ENCODE assay signal across 17 cellular contexts in genomic region chr3:155391104-155391503, GRCh38.
DNase-seq lines count a peak whose midpoint lies in the region; ATAC-seq and TF ChIP-seq lines count a peak whose summit lies in the region.
"Had no signal": no experiment of that assay in that cellular context is flagged by ENCODE, and none has a peak within 500 bp of the region (broad histone marks: within the 10 kb centered on the region; RNA-seq: fewer than 3 reads in every experiment).

No MANE protein-coding gene starts in this region.

- peaks cover 15% of the 10 kb centered on the region for H3K4me1 Mint-ChIP-seq in Calu3 (ENCODE audit: low read depth, unreplicated experiment)

- 0 to 1% methylated on average over 2 of the region's 2 CpGs for WGBS in GM23248 (ENCODE audit: low coverage in 1 of 2, low lambda C conversion rate in 2 of 2, missing lambda C conversion rate in 2 of 2), 2 experiments
- WGBS in right cardiac atrium, result 65% methylated on average over 2 of the region's 2 CpGs

- in situ Hi-C loops in GM23248 (cut with MboI) (no loop called here), astrocyte of the spinal cord (cut with HindIII; ENCODE audit: low sequenced_read_pairs) (no loop called here)

- no peaks in the 10 kb centered on the region for H3K9me2 ChIP-seq in GM23248 (ENCODE audit: insufficient read depth)

- BruUV-seq in Calu3 (replicated peaks; lab: Mats Ljungman, UMichigan), result no TSS peak

- peak overlapping the region; percentile 75 for H3K9ac ChIP-seq in GM23248

- H3K27ac ChIP-seq in GM23248, result peak overlapping the region; percentile 96
- no peak overlapping the region for H3K27ac ChIP-seq in right cardiac atrium (ENCODE audit: low read length)
- H3K27ac ChIP-seq in ascending aorta, result no peak overlapping the region

- peaks cover 2% of the 10 kb centered on the region for H3K9me3 Mint-ChIP-seq in Calu3 (ENCODE audit: low read depth, unreplicated experiment)

- TF ChIP-seq CTCF in astrocyte of the spinal cord (IDR thresholded peaks at IDR 0.05; ENCODE audit: low read depth, low read length), result no peak
- no peak for TF ChIP-seq CTCF in Calu3 (IDR thresholded peaks at IDR 0.05; ENCODE audit: unreplicated experiment)
- TF ChIP-seq CTCF in ascending aorta (IDR thresholded peaks at IDR 0.05), result no peak

- H3F3A ChIP-seq in GM23248 (ENCODE audit: insufficient read depth), result peaks cover 26% of the 10 kb centered on the region; the same call in 1 of the 2 replicates

- no peaks in the 10 kb centered on the region for H4K20me1 ChIP-seq in GM23248 (ENCODE audit: insufficient read depth)

- H3K4me3 ChIP-seq in GM23248 (peak overlapping the region; percentile 47), astrocyte of the spinal cord (ENCODE audit: low read depth, low read length) (no peak overlapping the region), right cardiac atrium (ENCODE audit: low read length) (no peak overlapping the region), ascending aorta (no peak overlapping the region)
- H3K4me3 ChIP-seq: upper lobe of left lung had no signal

- intact Hi-C loops in right cardiac atrium (cut with DNase I), result no loop called here
- intact Hi-C loops in Calu3 (cut with micrococcal nuclease; ENCODE audit: unreplicated experiment), result no loop called here
- intact Hi-C loops in ascending aorta (cut with DNase I), result no loop called here

- CTCF ChIA-PET in Calu3 (lab: Charles Lee), result interaction anchor here (0.8 kb wide), 1 partner anchor 271 kb away, joined by 9 read pairs; no protein-coding TSS in a partner anchor

- no peaks in the 10 kb centered on the region for H3K9me3 ChIP-seq in GM23248 (ENCODE audit: low read depth)
- no peaks in the 10 kb centered on the region for H3K9me3 ChIP-seq in right cardiac atrium (ENCODE audit: control insufficient read depth, low read length)
- no peaks in the 10 kb centered on the region for H3K9me3 ChIP-seq in ascending aorta
- H3K9me3 ChIP-seq: upper lobe of left lung had no signal

- no peaks in the 10 kb centered on the region for H3K79me2 ChIP-seq in GM23248 (ENCODE audit: insufficient read depth)

- H3K4me2 ChIP-seq in GM23248 (ENCODE audit: unreplicated experiment), result peak overlapping the region; percentile 67

- ATAC-seq in right cardiac atrium, result peak; percentile 39 to 46
- ATAC-seq: activated CD4-positive, CD25-positive, alpha-beta regulatory T cell treated with anti-CD3 and anti-CD28 coated beads, Interleukin-2, amount 50 U/mL, for 24 hours had no signal

- DNase-seq in GM23248, result peak; percentile 93
- DNase-seq in astrocyte of the spinal cord (ENCODE audit: low read depth, low spot score), result peak; percentile 43
- no peak for DNase-seq in right cardiac atrium
- peak; percentile 75 for DNase-seq in stromal cell of bone marrow (ENCODE audit: low read depth)
- no peak for DNase-seq in Calu3
- DNase-seq in SKM-1 treated with dmso at 0.1 percent for 144 hours (lab: John Stamatoyannopoulos, UW; ENCODE audit: unreplicated experiment), result no peak
- no peak for DNase-seq in ascending aorta (ENCODE audit: low spot score in 2 of 2)
- DNase-seq in NAMALWA (ENCODE audit: low spot score), result no peak
- DNase-seq: activated naive CD4-positive, alpha-beta T cell treated with Interleukin-2 at 50 U/mL for 16 hours; central memory CD4-positive, alpha-beta T cell; H7; head of caudate nucleus; left cardiac atrium; NCI-H1436 treated with DMSO at 0.1 percent for 48 hours; stimulated activated CD4-positive, alpha-beta T cell treated with anti-CD3 and anti-CD28 coated beads, Interleukin-4, amount 100 ng/mL, for 1 hour had no signal

- no peaks in the 10 kb centered on the region for H3K27me3 Mint-ChIP-seq in Calu3 (ENCODE audit: unreplicated experiment)

- H3K27me3 ChIP-seq in GM23248 (replicated peaks; ENCODE audit: insufficient read depth) (no peaks in the 10 kb centered on the region), right cardiac atrium (ENCODE audit: control insufficient read depth, insufficient read depth) (no peaks in the 10 kb centered on the region), ascending aorta (no peaks in the 10 kb centered on the region)
- H3K27me3 ChIP-seq: upper lobe of left lung had no signal

- no peak overlapping the region for H3K4me3 Mint-ChIP-seq in Calu3 (ENCODE audit: low read depth, unreplicated experiment)

- H3K36me3 ChIP-seq in GM23248 (ENCODE audit: low read depth), result no peaks in the 10 kb centered on the region
- no peaks in the 10 kb centered on the region for H3K36me3 ChIP-seq in ascending aorta
- H3K36me3 ChIP-seq: upper lobe of left lung had no signal

- H3K4me1 ChIP-seq in GM23248 (ENCODE audit: insufficient read depth), result peaks cover 26% of the 10 kb centered on the region
- peaks cover 3% of the 10 kb centered on the region for H3K4me1 ChIP-seq in right cardiac atrium (ENCODE audit: control insufficient read depth, insufficient read depth, low read length)
- H3K4me1 ChIP-seq in ascending aorta, result no peaks in the 10 kb centered on the region

- H3K36me3 Mint-ChIP-seq in Calu3 (ENCODE audit: insufficient read depth, unreplicated experiment), result no peaks in the 10 kb centered on the region

- H3K27ac Mint-ChIP-seq in Calu3 (ENCODE audit: unreplicated experiment), result no peak overlapping the region

- peak overlapping the region; percentile 6; the same call in 1 of the 2 replicates for H2AFZ ChIP-seq in GM23248

Comparison
In these comparisons a context has a peak if more than half of its experiments do, and no peak if none do; other contexts are left out.
1. DNase-seq: peak in GM23248 (single experiment), astrocyte of the spinal cord (single experiment) and stromal cell of bone marrow (single experiment); none in right cardiac atrium (0 of 3), Calu3 (single experiment), SKM-1 treated with dmso at 0.1 percent for 144 hours (single experiment), ascending aorta (0 of 2) and NAMALWA (single experiment).